In the genomic region with DNA sequence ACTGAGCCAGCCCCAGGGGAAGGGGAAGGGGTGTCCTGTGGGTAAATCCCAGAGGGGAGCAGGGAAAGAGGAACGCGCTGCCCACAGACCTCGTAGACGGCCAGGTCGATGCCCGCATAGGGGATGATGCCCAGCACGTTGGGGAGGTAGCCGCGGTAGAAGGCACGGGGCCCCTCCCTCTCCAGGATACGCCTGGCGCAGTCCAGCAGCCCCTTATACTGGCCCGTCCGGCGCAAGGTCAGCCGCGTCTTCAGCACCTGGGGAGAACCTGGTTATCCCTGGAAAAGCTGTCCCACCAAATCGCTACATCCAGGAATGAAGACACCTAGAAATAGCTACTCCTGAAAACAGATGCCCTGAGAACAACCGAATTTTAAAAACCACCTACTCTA, we compare ENCODE assay signal across 9 cellular contexts. TPM values are rescaled to one million over a fixed set of nuclear protein-coding genes. Genes with fewer than 3 reads are reported as not detected.
"Had no signal": no experiment of that assay in that cellular context is flagged by ENCODE, and none has a peak within 500 bp of the region (broad histone marks: within the 10 kb centered on the region; RNA-seq: fewer than 3 reads in every experiment).

No MANE protein-coding gene starts in this region.

- H3K4me3 Mint-ChIP-seq: H9 had no signal

- H3K4me1 Mint-ChIP-seq: H9 had no signal

- H3K27ac Mint-ChIP-seq: H9 had no signal

- H2AFZ ChIP-seq: GM23248 had no signal

- H3K27ac ChIP-seq: GM23248 had no signal

- H3K4me3 ChIP-seq: GM23248 had no signal

- FAIRE-seq: HTR-8/SVneo had no signal

- H3K9ac ChIP-seq: GM23248 had no signal

- DNase-seq: GM23248, GOT3, H9, HCEC 1CT, IMR-90, KBM-7 had no signal

RNA-seq across cellular contexts. Expression of gene CRB3, which starts 11.9 kb away (rescaled TPM):
- total RNA-seq: GM23248, H4, IMR-90 had no signal
- polyA plus RNA-seq: GM23248, IMR-90 had no signal

RNA-seq across cellular contexts. Expression of gene SLC25A41, which starts 18.7 kb away (rescaled TPM):
- total RNA-seq: GM23248, H4, IMR-90 had no signal
- polyA plus RNA-seq: GM23248, IMR-90 had no signal

RNA-seq across cellular contexts. Expression of gene DENND1C, which starts 29.4 kb away (rescaled TPM):
- total RNA-seq: GM23248, HT-29, IMR-90 had no signal
- polyA plus RNA-seq: GM23248, IMR-90 had no signal
